ENCODE assay signal across 1 cellular context in genomic region chr2:95021015-95021399, GRCh38.
TF ChIP-seq lines count a peak whose summit lies in the region.

No MANE protein-coding gene starts in this region.

TF ChIP-seq in WTC11, 78 proteins besides CTCF, POLR2A, EP300 and RAD21 (continued from another document):
- TF ChIP-seq ZSCAN18 (CRISPR knock-in tag; IDR thresholded peaks at IDR 0.05) (no peak), MYBL2 (CRISPR knock-in tag; IDR thresholded peaks at IDR 0.05) (no peak), CREM (CRISPR knock-in tag; IDR thresholded peaks at IDR 0.05) (no peak), PREB (CRISPR knock-in tag; IDR thresholded peaks at IDR 0.05; ENCODE audit: borderline replicate concordance) (no peak), AR (CRISPR knock-in tag; IDR thresholded peaks at IDR 0.05) (no peak), ZNF512 (CRISPR knock-in tag; IDR thresholded peaks at IDR 0.05; ENCODE audit: borderline replicate concordance) (no peak), FOXJ3 (CRISPR knock-in tag; IDR thresholded peaks at IDR 0.05; ENCODE audit: borderline replicate concordance) (no peak), GABPB1 (CRISPR knock-in tag; IDR thresholded peaks at IDR 0.05) (no peak), ZNF219 (CRISPR knock-in tag; IDR thresholded peaks at IDR 0.05; ENCODE audit: borderline replicate concordance) (no peak), NFYB (CRISPR knock-in tag; conservative IDR thresholded peaks at IDR 0.05; ENCODE audit: low read depth) (no peak)
